Comparison of ENCODE assay signal across 15 cellular contexts in genomic region chr7:4714767-4715384, GRCh38. TPM values are rescaled to one million over a fixed set of nuclear protein-coding genes. Genes with fewer than 3 reads are reported as not detected.
DNase-seq lines count a peak whose midpoint lies in the region; ATAC-seq and TF ChIP-seq lines count a peak whose summit lies in the region.
"Had no signal": no experiment of that assay in that cellular context is flagged by ENCODE, and none has a peak within 500 bp of the region (broad histone marks: within the 10 kb centered on the region; RNA-seq: fewer than 3 reads in every experiment).

No MANE protein-coding gene starts in this region.

- 62 to 72% (median 63%) methylated on average over 24 of the region's 24 CpGs for WGBS in adrenal gland, 4 donors

- no peaks in the 10 kb centered on the region for H3K27me3 Mint-ChIP-seq in stimulated activated naive B cell treated with anti-CD40 and anti-IgM and Interleukin-4, amounts not matched to agents 10 μg/mL and 1 μg/mL and 100 μg/mL, for 72 hours

- ATAC-seq in stimulated activated naive B cell treated with anti-CD40 and anti-IgM and Interleukin-4, amounts not matched to agents 10 μg/mL and 1 μg/mL and 100 μg/mL, for 72 hours (replicated peaks) = no peak
- ATAC-seq in sciatic nerve = no peak

- H3K36me3 Mint-ChIP-seq in stimulated activated naive B cell treated with anti-CD40 and anti-IgM and Interleukin-4, amounts not matched to agents 10 μg/mL and 1 μg/mL and 100 μg/mL, for 72 hours = peaks cover 42 to 62% of the 10 kb centered on the region in 2 donors

- intact Hi-C loops in adrenal gland (cut with DNase I) = no loop called here
- intact Hi-C loops in sciatic nerve (cut with DNase I) = no loop called here

- peaks cover 44 to 51% of the 10 kb centered on the region in 2 donors for H3K4me1 ChIP-seq in adrenal gland (replicated peaks in 1 of 2)

- no peaks in the 10 kb centered on the region for H3K9me3 ChIP-seq in adrenal gland (replicated peaks in 1 of 3)
- H3K9me3 ChIP-seq: colonic mucosa had no signal

- TF ChIP-seq POLR2A in adrenal gland (IDR thresholded peaks at IDR 0.05) = no peak

- peak overlapping the region; percentile 94 for H3K27ac Mint-ChIP-seq in stimulated activated naive B cell treated with anti-CD40 and anti-IgM and Interleukin-4, amounts not matched to agents 10 μg/mL and 1 μg/mL and 100 μg/mL, for 72 hours

- peak overlapping the region; percentile 18 to 83 (median 35) for H3K27ac ChIP-seq in adrenal gland
- H3K27ac ChIP-seq: colonic mucosa, hepatocyte had no signal

- no peak for TF ChIP-seq CTCF in adrenal gland (IDR thresholded peaks at IDR 0.05)

- H3K4me3 Mint-ChIP-seq in stimulated activated naive B cell treated with anti-CD40 and anti-IgM and Interleukin-4, amounts not matched to agents 10 μg/mL and 1 μg/mL and 100 μg/mL, for 72 hours = peak overlapping the region in 1 of 2 donors; percentile 17

- DNase-seq in NOMO-1 (lab: John Stamatoyannopoulos, UW; ENCODE audit: unreplicated experiment in 2 of 2) = peak; percentile 2 to 43
- DNase-seq in NOMO-1 treated with dmso at 0.1 percent for 144 hours (lab: John Stamatoyannopoulos, UW; ENCODE audit: unreplicated experiment) = no peak
- DNase-seq in adrenal gland = no peak
- DNase-seq in left kidney (ENCODE audit: low read depth, low spot score) = peak; percentile 67
- no peak for DNase-seq in stimulated activated naive B cell treated with anti-CD40 and anti-IgM and Interleukin-4, amounts not matched to agents 10 μg/mL and 1 μg/mL and 100 μg/mL, for 72 hours
- DNase-seq in NCI-H2196 (lab: John Stamatoyannopoulos, UW; ENCODE audit: unreplicated experiment) = no peak
- DNase-seq in NCI-H2081 treated with DMSO at 0.1 percent for 48 hours (lab: John Stamatoyannopoulos, UW) = no peak
- no peak for DNase-seq in sciatic nerve (ENCODE audit: low spot score)
- DNase-seq: 8988T; activated effector memory CD4-positive, alpha-beta T cell treated with Interleukin-2 at 50 U/mL for 16 hours; colonic mucosa; DMS79; NCI-H2227 treated with DMSO at 0.1 percent for 48 hours; SHP77 treated with DMSO at 0.1 percent for 48 hours had no signal

- peaks cover 56 to 95% of the 10 kb centered on the region in 2 donors for H3K4me1 Mint-ChIP-seq in stimulated activated naive B cell treated with anti-CD40 and anti-IgM and Interleukin-4, amounts not matched to agents 10 μg/mL and 1 μg/mL and 100 μg/mL, for 72 hours

- H3K4me3 ChIP-seq in adrenal gland = no peak overlapping the region
- H3K4me3 ChIP-seq: colonic mucosa, hepatocyte had no signal

- H3K9me3 Mint-ChIP-seq in stimulated activated naive B cell treated with anti-CD40 and anti-IgM and Interleukin-4, amounts not matched to agents 10 μg/mL and 1 μg/mL and 100 μg/mL, for 72 hours = peaks cover 3 to 7% of the 10 kb centered on the region in 2 donors

- H3K27me3 ChIP-seq in adrenal gland = no peaks in the 10 kb centered on the region
- H3K27me3 ChIP-seq: colonic mucosa, hepatocyte had no signal

- no peaks in the 10 kb centered on the region for H3K36me3 ChIP-seq in adrenal gland (replicated peaks in 1 of 2)
- H3K36me3 ChIP-seq: colonic mucosa had no signal

RNA-seq across cellular contexts. Expression of gene FOXK1, which starts 32.8 kb away (rescaled TPM):
- total RNA-seq in adrenal gland (10 to 100 TPM; 28.4 to 63.1 (median 42.5) TPM), sciatic nerve (37.7 TPM)
- 10 to 100 TPM in 1 of 3 donors, 1 to 10 TPM in 2; 4.8 to 21.3 (median 9.0) TPM for polyA plus RNA-seq in adrenal gland

Comparison
In these comparisons a context has a peak if more than half of its experiments do, and no peak if none do; other contexts are left out.
1. DNase-seq: peak in NOMO-1 (2 of 2) and left kidney (single experiment); none in NOMO-1 treated with dmso at 0.1 percent for 144 hours (single experiment), adrenal gland (0 of 7), stimulated activated naive B cell treated with anti-CD40 and anti-IgM and Interleukin-4, amounts not matched to agents 10 μg/mL and 1 μg/mL and 100 μg/mL, for 72 hours (single experiment), NCI-H2196 (single experiment), NCI-H2081 treated with DMSO at 0.1 percent for 48 hours (single experiment) and sciatic nerve (single experiment).